In the genomic region with DNA sequence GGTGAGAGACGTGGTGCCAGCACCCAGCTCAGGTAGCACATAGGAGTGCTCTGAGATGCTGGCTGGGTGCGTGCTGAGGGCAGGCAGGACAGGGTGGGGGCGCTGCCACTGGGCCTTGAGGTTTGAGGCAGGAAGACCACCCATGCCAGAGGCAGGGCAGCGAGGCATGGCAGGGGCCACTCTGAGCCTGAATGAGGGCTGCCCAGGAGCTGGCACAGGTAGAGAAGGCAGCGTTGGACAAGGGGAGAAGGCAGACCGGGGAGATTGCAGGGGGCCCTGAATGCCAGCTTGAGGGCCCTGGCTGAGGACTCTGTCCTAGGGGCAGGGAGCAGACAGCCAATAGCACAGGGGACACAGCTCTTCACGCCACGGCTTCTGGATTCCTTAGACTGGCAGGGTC, we compare ENCODE assay signal across 10 cellular contexts. TPM values are rescaled to one million over a fixed set of nuclear protein-coding genes. Genes with fewer than 3 reads are reported as not detected.
DNase-seq lines count a peak whose midpoint lies in the region; ATAC-seq and TF ChIP-seq lines count a peak whose summit lies in the region.
"Had no signal": no experiment of that assay in that cellular context is flagged by ENCODE, and none has a peak within 500 bp of the region (broad histone marks: within the 10 kb centered on the region; RNA-seq: fewer than 3 reads in every experiment).

No MANE protein-coding gene starts in this region.

- intact Hi-C loops in lower lobe of right lung (cut with DNase I): no loop called here
- intact Hi-C loops in stomach (cut with DNase I; ENCODE audit: low total_unique reads): no loop called here

- no peaks in the 10 kb centered on the region for H3K27me3 Mint-ChIP-seq in activated CD4-positive, alpha-beta T cell treated with anti-CD3 and anti-CD28 coated beads, Interleukin-2, amount 10 ng/mL, durations not matched to agents 7 days and 5 days
- H3K27me3 Mint-ChIP-seq in activated CD4-positive, alpha-beta memory T cell treated with anti-CD3 and anti-CD28 coated beads, Interleukin-2, amount 10 ng/mL, durations not matched to agents 7 days and 5 days: no peaks in the 10 kb centered on the region

- H3K4me1 ChIP-seq in lower lobe of right lung (peaks cover 28% of the 10 kb centered on the region), stomach (peaks cover 5 to 40% (median 26%) of the 10 kb centered on the region in 4 donors)

- CTCF ChIA-PET in activated CD4-positive, alpha-beta T cell treated with anti-CD3 and anti-CD28 coated beads, Interleukin-2, amount 10 ng/mL, durations not matched to agents 7 days and 5 days (lab: Charles Lee): interaction anchor here (0.5 to 2.3 kb wide), 3 partner anchors 10 to 45 kb away, joined by 3 to 15 read pairs (median 3); no protein-coding TSS in a partner anchor
- CTCF ChIA-PET in activated CD4-positive, alpha-beta memory T cell treated with anti-CD3 and anti-CD28 coated beads, Interleukin-2, amount 10 ng/mL, durations not matched to agents 7 days and 5 days (lab: Charles Lee): interaction anchor here (1.4 to 1.7 kb wide), 4 partner anchors 10 to 52 kb away, joined by 3 to 6 read pairs (median 6); no protein-coding TSS in a partner anchor

- WGBS in stomach, 5 donors: 88 to 94% (median 91%) methylated on average over 7 to 8 of the region's 8 CpGs

- no peaks in the 10 kb centered on the region for H3K36me3 ChIP-seq in lower lobe of right lung
- no peaks in the 10 kb centered on the region for H3K36me3 ChIP-seq in stomach

- H3K36me3 Mint-ChIP-seq in activated CD4-positive, alpha-beta T cell treated with anti-CD3 and anti-CD28 coated beads, Interleukin-2, amount 10 ng/mL, durations not matched to agents 7 days and 5 days (ENCODE audit: low read depth): no peaks in the 10 kb centered on the region
- H3K36me3 Mint-ChIP-seq in activated CD4-positive, alpha-beta memory T cell treated with anti-CD3 and anti-CD28 coated beads, Interleukin-2, amount 10 ng/mL, durations not matched to agents 7 days and 5 days (ENCODE audit: low read depth): no peaks in the 10 kb centered on the region

- POLR2A ChIA-PET in activated CD4-positive, alpha-beta T cell treated with anti-CD3 and anti-CD28 coated beads, Interleukin-2, amount 10 ng/mL, durations not matched to agents 7 days and 5 days (lab: Charles Lee): no interaction called here
- POLR2A ChIA-PET in activated CD4-positive, alpha-beta memory T cell treated with anti-CD3 and anti-CD28 coated beads, Interleukin-2, amount 10 ng/mL, durations not matched to agents 7 days and 5 days (lab: Charles Lee): interaction anchor here (1.4 kb wide), 1 partner anchor 220 kb away, joined by 8 read pairs; the partner anchor contains the start of gene PSMA4

- TF ChIP-seq EP300 in stomach (IDR thresholded peaks at IDR 0.05): no peak

- peaks cover 29% of the 10 kb centered on the region for H3K4me1 Mint-ChIP-seq in activated CD4-positive, alpha-beta T cell treated with anti-CD3 and anti-CD28 coated beads, Interleukin-2, amount 10 ng/mL, durations not matched to agents 7 days and 5 days
- peaks cover 28% of the 10 kb centered on the region for H3K4me1 Mint-ChIP-seq in activated CD4-positive, alpha-beta memory T cell treated with anti-CD3 and anti-CD28 coated beads, Interleukin-2, amount 10 ng/mL, durations not matched to agents 7 days and 5 days
- H3K4me1 Mint-ChIP-seq: endodermal cell had no signal

- H3K27ac Mint-ChIP-seq in activated CD4-positive, alpha-beta T cell treated with anti-CD3 and anti-CD28 coated beads, Interleukin-2, amount 10 ng/mL, durations not matched to agents 7 days and 5 days: peak overlapping the region; percentile 93
- H3K27ac Mint-ChIP-seq in activated CD4-positive, alpha-beta memory T cell treated with anti-CD3 and anti-CD28 coated beads, Interleukin-2, amount 10 ng/mL, durations not matched to agents 7 days and 5 days: peak overlapping the region; percentile 82
- H3K27ac Mint-ChIP-seq: endodermal cell had no signal

- peak overlapping the region; percentile 61 for H3K27ac ChIP-seq in lower lobe of right lung
- peak overlapping the region in 4 of 5 donors; percentile 20 to 61 (median 54) for H3K27ac ChIP-seq in stomach

- no peak for ATAC-seq in lower lobe of right lung

- no peaks in the 10 kb centered on the region for H3K9me3 ChIP-seq in lower lobe of right lung
- no peaks in the 10 kb centered on the region for H3K9me3 ChIP-seq in stomach

- TF ChIP-seq CTCF in lower lobe of right lung (IDR thresholded peaks at IDR 0.05): no peak
- no peak for TF ChIP-seq CTCF in stomach (IDR thresholded peaks at IDR 0.05)

- DNase-seq in activated CD4-positive, alpha-beta T cell treated with anti-CD3 and anti-CD28 coated beads, Interleukin-2, amount 10 ng/mL, durations not matched to agents 7 days and 5 days: no peak
- no peak for DNase-seq in activated CD4-positive, alpha-beta T cell treated with anti-CD3 and anti-CD28 coated beads, Interleukin-2, amount 50 U/mL, for 1 hour
- DNase-seq in activated CD4-positive, alpha-beta memory T cell treated with anti-CD3 and anti-CD28 coated beads, Interleukin-2, amount 10 ng/mL, durations not matched to agents 7 days and 5 days: no peak
- DNase-seq in lower lobe of right lung (no peak), stomach (no peak), kidney tubule cell (ENCODE audit: low spot score) (no peak), amniotic stem cell (lab: John Stamatoyannopoulos, UW) (no peak), DMS53 treated with DMSO at 0.1 percent for 48 hours (lab: John Stamatoyannopoulos, UW; ENCODE audit: unreplicated experiment) (no peak)
- DNase-seq: ACHN, endodermal cell had no signal

- H3K9me3 Mint-ChIP-seq in activated CD4-positive, alpha-beta T cell treated with anti-CD3 and anti-CD28 coated beads, Interleukin-2, amount 10 ng/mL, durations not matched to agents 7 days and 5 days: no peaks in the 10 kb centered on the region
- no peaks in the 10 kb centered on the region for H3K9me3 Mint-ChIP-seq in activated CD4-positive, alpha-beta memory T cell treated with anti-CD3 and anti-CD28 coated beads, Interleukin-2, amount 10 ng/mL, durations not matched to agents 7 days and 5 days
- H3K9me3 Mint-ChIP-seq: endodermal cell had no signal

- TF ChIP-seq POLR2A in stomach (IDR thresholded peaks at IDR 0.05): no peak

- no peak overlapping the region for H3K4me3 Mint-ChIP-seq in activated CD4-positive, alpha-beta T cell treated with anti-CD3 and anti-CD28 coated beads, Interleukin-2, amount 10 ng/mL, durations not matched to agents 7 days and 5 days
- no peak overlapping the region for H3K4me3 Mint-ChIP-seq in activated CD4-positive, alpha-beta memory T cell treated with anti-CD3 and anti-CD28 coated beads, Interleukin-2, amount 10 ng/mL, durations not matched to agents 7 days and 5 days
- H3K4me3 Mint-ChIP-seq: endodermal cell had no signal

- H3K4me3 ChIP-seq in lower lobe of right lung (no peak overlapping the region), stomach (no peak overlapping the region)

- H3K27me3 ChIP-seq in lower lobe of right lung (ENCODE audit: low read depth): no peaks in the 10 kb centered on the region
- H3K27me3 ChIP-seq in stomach: no peaks in the 10 kb centered on the region

RNA-seq across cellular contexts. Expression of gene ADAMTS7, which starts 50.2 kb away (rescaled TPM):
- under 1 TPM; 0.10 to 0.12 TPM for total RNA-seq in activated CD4-positive, alpha-beta T cell treated with anti-CD3 and anti-CD28 coated beads, Interleukin-2, amount 10 ng/mL, durations not matched to agents 7 days and 5 days
- total RNA-seq in activated CD4-positive, alpha-beta memory T cell treated with anti-CD3 and anti-CD28 coated beads, Interleukin-2, amount 10 ng/mL, durations not matched to agents 7 days and 5 days: under 1 TPM; 0.35 to 0.43 TPM
- total RNA-seq in lower lobe of right lung (5.3 TPM), stomach (100 to 1,000 TPM in 1 of 5 donors, 1 to 10 TPM in 4; 1.7 to 102 (median 4.0) TPM)
- 1 to 10 TPM in 1 of 3 donors, under 1 TPM in 2; 0.31 to 1.7 (median 0.65) TPM for polyA plus RNA-seq in stomach
